Comparison of ENCODE assay signal across 20 cellular contexts in the genomic region with DNA sequence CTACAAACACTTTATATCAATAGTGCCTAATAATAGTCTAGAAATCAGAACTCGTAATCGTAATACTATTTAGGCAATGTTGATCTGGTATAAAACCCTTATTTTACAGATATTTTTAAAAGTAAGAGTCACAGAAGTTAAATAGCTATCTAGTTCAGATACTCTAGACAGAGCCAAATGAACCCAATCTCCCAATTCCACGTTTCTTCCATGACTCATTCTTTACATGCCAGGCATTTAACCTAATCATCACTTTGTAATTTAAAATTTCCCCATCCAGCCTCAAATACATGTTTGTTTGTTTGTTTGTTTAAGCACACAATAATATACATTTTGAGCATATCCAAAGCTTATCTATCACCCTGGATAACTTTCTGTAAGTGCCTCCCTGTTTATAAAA. TPM values are rescaled to one million over a fixed set of nuclear protein-coding genes. Genes with fewer than 3 reads are reported as not detected.
"Had no signal": no experiment of that assay in that cellular context is flagged by ENCODE, and none has a peak within 500 bp of the region (broad histone marks: within the 10 kb centered on the region; RNA-seq: fewer than 3 reads in every experiment).

No MANE protein-coding gene starts in this region.

- H3K4me2 ChIP-seq: hepatocyte, neural progenitor cell had no signal

- H3K9me3 Mint-ChIP-seq: neural progenitor cell; T-helper 2 cell treated with Interferon-gamma antibody and Interleukin-4, amounts not matched to agents 5 μg/mL and 100 μg/mL, for 36 hours had no signal

- H3K4me1 Mint-ChIP-seq: neural progenitor cell had no signal

- H3K27me3 Mint-ChIP-seq: stimulated activated naive CD8-positive, alpha-beta T cell treated with anti-CD3 and anti-CD28 coated beads, Interleukin-15, Interleukin-2, amounts not matched to agents 100 ng/mL and 50 ng/mL, for 24 hours had no signal

- H3K4me3 ChIP-seq: colonic mucosa, hepatocyte, neural progenitor cell, ovary, testis had no signal

- H3K27me3 ChIP-seq: colonic mucosa, hepatocyte, neural progenitor cell, ovary, testis had no signal

- H3K36me3 ChIP-seq: colonic mucosa, neural progenitor cell, ovary had no signal

- H3K27ac ChIP-seq: colonic mucosa, hepatocyte, neural progenitor cell, ovary, testis had no signal

- H3K4me3 Mint-ChIP-seq: neural progenitor cell; stimulated activated naive CD8-positive, alpha-beta T cell treated with anti-CD3 and anti-CD28 coated beads, Interleukin-15, Interleukin-2, amounts not matched to agents 100 ng/mL and 50 ng/mL, for 24 hours; T-helper 2 cell treated with Interferon-gamma antibody and Interleukin-4, amounts not matched to agents 5 μg/mL and 100 μg/mL, for 36 hours had no signal

- H3K9me3 ChIP-seq: colonic mucosa, ovary, testis had no signal

- H3K27ac Mint-ChIP-seq: neural progenitor cell; stimulated activated naive CD8-positive, alpha-beta T cell treated with anti-CD3 and anti-CD28 coated beads, Interleukin-15, Interleukin-2, amounts not matched to agents 100 ng/mL and 50 ng/mL, for 24 hours; T-helper 2 cell treated with Interferon-gamma antibody and Interleukin-4, amounts not matched to agents 5 μg/mL and 100 μg/mL, for 36 hours had no signal

- H3K36me3 Mint-ChIP-seq: neural progenitor cell had no signal

- DNase-seq: activated CD4-positive, alpha-beta T cell treated with anti-CD3 and anti-CD28 coated beads, Interleukin-2, amount 50 U/mL, for 1 hour; activated naive CD4-positive, alpha-beta T cell treated with anti-CD3 and anti-CD28 coated beads, Interleukin-2, amount 50 U/mL, for 16 hours; activated T-cell treated with anti-CD3 and anti-CD28 coated beads for 4 hours; colonic mucosa; effector CD4-positive, alpha-beta T cell; ovary; stimulated activated CD4-positive, alpha-beta T cell treated with anti-CD3 and anti-CD28 coated beads, Interleukin-15, amount 100 ng/mL, for 24 hours; stimulated activated CD4-positive, alpha-beta T cell treated with anti-CD3 and anti-CD28 coated beads, Interleukin-4, amount 100 ng/mL, for 24 hours; testis had no signal

- H3K79me2 ChIP-seq: hepatocyte had no signal

- H2AFZ ChIP-seq: hepatocyte, neural progenitor cell had no signal

- H3K4me1 ChIP-seq: colonic mucosa, neural progenitor cell, testis had no signal

- H3K9ac ChIP-seq: neural progenitor cell had no signal

RNA-seq across cellular contexts. Expression of a gene that starts 36.4 kb away (rescaled TPM):
- total RNA-seq: activated CD8-positive, alpha-beta memory T cell treated with anti-CD3 and anti-CD28 coated beads for 36 hours; colonic mucosa; endothelial cell of umbilical vein; hepatocyte; kidney epithelial cell; liver; mesenteric fat pad; ovary; skeletal muscle tissue; urinary bladder had no signal
- polyA plus RNA-seq: endothelial cell of umbilical vein, hepatocyte, liver, ovary, urinary bladder had no signal
